23 cellular contexts compared by ENCODE assay signal in genomic region chr3:136297826-136298225, GRCh38.
"Had no signal": no experiment of that assay in that cellular context is flagged by ENCODE, and none has a peak within 500 bp of the region (broad histone marks: within the 10 kb centered on the region; RNA-seq: fewer than 3 reads in every experiment).

No MANE protein-coding gene starts in this region.

- H3K4me1 ChIP-seq: lower lobe of right lung, prostate gland, right atrium auricular region, spleen, stomach, thyroid gland had no signal

- H3K36me3 ChIP-seq: neutrophil, prostate gland had no signal

- H3K4me3 ChIP-seq: coronary artery, lower lobe of right lung, pancreas, prostate gland, right atrium auricular region, skin epidermis, spleen, stomach, thyroid gland had no signal

- H3K27ac ChIP-seq: coronary artery, lower lobe of right lung, neutrophil, pancreas, prostate gland, right atrium auricular region, skin epidermis, spleen, stomach, thyroid gland had no signal

- H3K27me3 ChIP-seq: neutrophil, pancreas, right atrium auricular region, spleen, stomach, thyroid gland had no signal

- ATAC-seq: left ventricle myocardium superior, lower lobe of right lung, natural killer cell, pancreas had no signal

- H3K9me3 ChIP-seq: lower lobe of right lung, neutrophil, pancreas, prostate gland, right atrium auricular region, spleen, stomach, thyroid gland had no signal

- FAIRE-seq: endothelial cell of umbilical vein, frontal cortex, keratinocyte, pancreas, urothelium cell line had no signal

- DNase-seq: dermis blood vessel endothelial cell; effector memory CD4-positive, alpha-beta T cell; hypothalamus; left ventricle myocardium superior; lower lobe of right lung; natural killer cell; pancreas; spleen; stimulated activated CD4-positive, alpha-beta T cell treated with anti-CD3 and anti-CD28 coated beads, Interleukin-4, amount 100 ng/mL, for 1 hour; stimulated activated CD8-positive, alpha-beta memory T cell treated with anti-CD3 and anti-CD28 coated beads, Interleukin-4, amount 100 ng/mL, for 48 hours; stimulated activated naive CD4-positive, alpha-beta T cell treated with Interleukin-2 at 50 U/mL for 16 hours; stomach; thyroid gland; trophoblast cell had no signal
